10 cellular contexts compared by ENCODE assay signal in genomic region chr1:59595774-59596173, GRCh38.
DNase-seq lines count a peak whose midpoint lies in the region; ATAC-seq and TF ChIP-seq lines count a peak whose summit lies in the region.
"Had no signal": no experiment of that assay in that cellular context is flagged by ENCODE, and none has a peak within 500 bp of the region (broad histone marks: within the 10 kb centered on the region; RNA-seq: fewer than 3 reads in every experiment).

No MANE protein-coding gene starts in this region.

- ATAC-seq in SK-N-SH treated with all-trans-retinoic acid at 6 μM for 48 hours = peak; percentile 95
- ATAC-seq in HG03139 (IDR thresholded peaks at IDR 0.05; ENCODE audit: unreplicated experiment) = no peak
- ATAC-seq: K562 had no signal

- H3K27me3 ChIP-seq in stomach smooth muscle (ENCODE audit: control insufficient read depth in 1 of 2, insufficient read depth in 2 of 2, low read length in 2 of 2) = no peaks in the 10 kb centered on the region

- no peak overlapping the region for H3K9ac ChIP-seq in stomach smooth muscle (ENCODE audit: low read length in 2 of 2)
- H3K9ac ChIP-seq: parathyroid adenoma had no signal

- H3K27ac ChIP-seq in stomach smooth muscle (ENCODE audit: low read length) = peak overlapping the region; percentile 84

- DNase-seq in HFF-Myc (ENCODE audit: extremely low read depth, low read depth) = peak; percentile 52
- peak; percentile 84 for DNase-seq in fibroblast of villous mesenchyme (ENCODE audit: low read depth)
- no peak for DNase-seq in NCI-H2081 treated with DMSO at 0.1 percent for 48 hours (lab: John Stamatoyannopoulos, UW)
- DNase-seq in SIG-M5 (lab: John Stamatoyannopoulos, UW) = no peak
- DNase-seq in NCI-H128 (lab: John Stamatoyannopoulos, UW; ENCODE audit: unreplicated experiment) = no peak

- no peaks in the 10 kb centered on the region for H3K9me3 ChIP-seq in stomach smooth muscle (ENCODE audit: control insufficient read depth in 2 of 2, low read length in 2 of 2)

- TF ChIP-seq CTCF in HFF-Myc (IDR thresholded peaks at IDR 0.05; ENCODE audit: low read depth, low read length, missing control alignments) (peak; percentile 8), fibroblast of villous mesenchyme (IDR thresholded peaks at IDR 0.05; ENCODE audit: insufficient read depth, low read depth, low read length) (peak; percentile 26)

- H3K4me3 ChIP-seq in HFF-Myc (replicated peaks; ENCODE audit: low read depth, low read length) = no peak overlapping the region
- no peak overlapping the region for H3K4me3 ChIP-seq in fibroblast of villous mesenchyme (ENCODE audit: low read depth, low read length)
- no peak overlapping the region for H3K4me3 ChIP-seq in stomach smooth muscle (ENCODE audit: low read length in 2 of 2)
- H3K4me3 ChIP-seq: K562 had no signal

- no peaks in the 10 kb centered on the region for H3K36me3 ChIP-seq in stomach smooth muscle (ENCODE audit: control insufficient read depth in 2 of 2, insufficient read depth in 2 of 2, low read length in 2 of 2)

- peaks cover 48% of the 10 kb centered on the region for H3K4me1 ChIP-seq in stomach smooth muscle (ENCODE audit: control insufficient read depth, insufficient read depth, low read length)

TF ChIP-seq in SK-N-SH treated with all-trans-retinoic acid at 6 μM for 48 hours, 23 proteins besides CTCF, POLR2A, EP300 and RAD21:
- no peak for TF ChIP-seq BACH2 (CRISPR knock-in tag; IDR thresholded peaks at IDR 0.05; ENCODE audit: borderline replicate concordance)
- TF ChIP-seq, protein P1, sequence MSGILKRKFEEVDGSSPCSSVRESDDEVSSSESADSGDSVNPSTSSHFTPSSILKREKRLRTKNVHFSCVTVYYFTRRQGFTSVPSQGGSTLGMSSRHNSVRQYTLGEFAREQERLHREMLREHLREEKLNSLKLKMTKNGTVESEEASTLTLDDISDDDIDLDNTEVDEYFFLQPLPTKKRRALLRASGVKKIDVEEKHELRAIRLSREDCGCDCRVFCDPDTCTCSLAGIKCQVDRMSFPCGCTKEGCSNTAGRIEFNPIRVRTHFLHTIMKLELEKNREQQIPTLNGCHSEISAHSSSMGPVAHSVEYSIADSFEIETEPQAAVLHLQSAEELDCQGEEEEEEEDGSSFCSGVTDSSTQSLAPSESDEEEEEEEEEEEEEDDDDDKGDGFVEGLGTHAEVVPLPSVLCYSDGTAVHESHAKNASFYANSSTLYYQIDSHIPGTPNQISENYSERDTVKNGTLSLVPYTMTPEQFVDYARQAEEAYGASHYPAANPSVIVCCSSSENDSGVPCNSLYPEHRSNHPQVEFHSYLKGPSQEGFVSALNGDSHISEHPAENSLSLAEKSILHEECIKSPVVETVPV (CRISPR knock-in tag; IDR thresholded peaks at IDR 0.05) = no peak
- TF ChIP-seq ZC3H10 (CRISPR knock-in tag; IDR thresholded peaks at IDR 0.05) = no peak
- TF ChIP-seq, protein P2, sequence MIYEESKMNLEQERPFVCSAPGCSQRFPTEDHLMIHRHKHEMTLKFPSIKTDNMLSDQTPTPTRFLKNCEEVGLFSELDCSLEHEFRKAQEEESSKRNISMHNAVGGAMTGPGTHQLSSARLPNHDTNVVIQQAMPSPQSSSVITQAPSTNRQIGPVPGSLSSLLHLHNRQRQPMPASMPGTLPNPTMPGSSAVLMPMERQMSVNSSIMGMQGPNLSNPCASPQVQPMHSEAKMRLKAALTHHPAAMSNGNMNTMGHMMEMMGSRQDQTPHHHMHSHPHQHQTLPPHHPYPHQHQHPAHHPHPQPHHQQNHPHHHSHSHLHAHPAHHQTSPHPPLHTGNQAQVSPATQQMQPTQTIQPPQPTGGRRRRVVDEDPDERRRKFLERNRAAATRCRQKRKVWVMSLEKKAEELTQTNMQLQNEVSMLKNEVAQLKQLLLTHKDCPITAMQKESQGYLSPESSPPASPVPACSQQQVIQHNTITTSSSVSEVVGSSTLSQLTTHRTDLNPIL (CRISPR knock-in tag; IDR thresholded peaks at IDR 0.05; ENCODE audit: low read depth) = no peak
- no peak for TF ChIP-seq ZNF8 (CRISPR knock-in tag; IDR thresholded peaks at IDR 0.05)
- TF ChIP-seq ISL1 (CRISPR knock-in tag; IDR thresholded peaks at IDR 0.05) = no peak
- TF ChIP-seq PPARA (CRISPR knock-in tag; IDR thresholded peaks at IDR 0.05; ENCODE audit: borderline replicate concordance) = no peak
- no peak for TF ChIP-seq TOX (CRISPR knock-in tag; IDR thresholded peaks at IDR 0.05; ENCODE audit: borderline replicate concordance)

Comparison
In these comparisons a context has a peak if more than half of its experiments do, and no peak if none do; other contexts are left out.
1. DNase-seq: peak in HFF-Myc (single experiment) and fibroblast of villous mesenchyme (single experiment); none in NCI-H2081 treated with DMSO at 0.1 percent for 48 hours (single experiment), SIG-M5 (single experiment) and NCI-H128 (single experiment).